9 cellular contexts compared by ENCODE assay signal in the genomic region with DNA sequence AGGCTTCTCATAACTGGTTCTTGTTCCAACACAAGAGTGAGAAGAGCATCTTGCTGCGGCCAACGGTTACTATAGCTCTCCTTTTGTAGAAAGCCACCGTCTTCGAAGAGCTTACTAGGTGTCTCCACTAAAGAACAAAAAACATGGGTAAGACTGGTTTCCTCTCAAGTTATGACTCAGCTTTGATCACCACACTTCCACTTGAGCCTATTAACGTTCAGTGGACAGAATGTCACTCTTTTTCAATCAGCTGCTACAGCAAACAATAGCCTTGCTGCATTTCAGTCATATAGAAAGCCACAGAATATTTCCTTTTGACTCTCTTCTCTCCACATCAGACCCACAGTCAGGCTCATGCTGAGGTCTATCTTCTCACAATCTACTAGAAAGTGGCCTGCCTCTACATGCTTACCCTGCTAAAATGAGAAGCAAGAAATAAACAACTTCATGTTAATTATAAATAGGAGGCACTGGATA.
DNase-seq lines count a peak whose midpoint lies in the region; ATAC-seq and TF ChIP-seq lines count a peak whose summit lies in the region.
"Had no signal": no experiment of that assay in that cellular context is flagged by ENCODE, and none has a peak within 500 bp of the region (broad histone marks: within the 10 kb centered on the region; RNA-seq: fewer than 3 reads in every experiment).

No MANE protein-coding gene starts in this region.

- H3K9me3 ChIP-seq in smooth muscle cell (replicated peaks; ENCODE audit: low read depth) (no peaks in the 10 kb centered on the region), psoas muscle (no peaks in the 10 kb centered on the region)
- H3K9me3 ChIP-seq: pancreas had no signal

- intact Hi-C loops in psoas muscle (cut with DNase I): no loop called here
- intact Hi-C loops in Calu3 (cut with micrococcal nuclease; ENCODE audit: unreplicated experiment): no loop called here

- H3K27ac Mint-ChIP-seq in activated CD4-positive, alpha-beta T cell treated with anti-CD3 and anti-CD28 coated beads, Interleukin-2, amount 10 ng/mL, durations not matched to agents 7 days and 5 days: peak overlapping the region; percentile 84
- H3K27ac Mint-ChIP-seq in Calu3 (ENCODE audit: unreplicated experiment): no peak overlapping the region

- TF ChIP-seq CTCF in AG10803 (conservative IDR thresholded peaks at IDR 0.05; ENCODE audit: low read length): no peak
- TF ChIP-seq CTCF in smooth muscle cell (IDR thresholded peaks at IDR 0.05; ENCODE audit: borderline replicate concordance, insufficient read depth, poor library complexity, severe bottlenecking): no peak
- no peak for TF ChIP-seq CTCF in psoas muscle (IDR thresholded peaks at IDR 0.05)
- TF ChIP-seq CTCF in Calu3 (IDR thresholded peaks at IDR 0.05; ENCODE audit: unreplicated experiment): no peak

- H3K27me3 ChIP-seq in smooth muscle cell (ENCODE audit: low read depth) (peaks cover 5% of the 10 kb centered on the region), psoas muscle (ENCODE audit: insufficient read depth in 3 of 3, low read length in 2 of 3) (no peaks in the 10 kb centered on the region)
- H3K27me3 ChIP-seq: pancreas had no signal

- H3K4me3 ChIP-seq in AG10803 (ENCODE audit: low read length) (no peak overlapping the region), smooth muscle cell (no peak overlapping the region), psoas muscle (no peak overlapping the region)
- H3K4me3 ChIP-seq: pancreas had no signal

- BruUV-seq in Calu3 (replicated peaks; lab: Mats Ljungman, UMichigan): no TSS peak

- POLR2A ChIA-PET in activated CD4-positive, alpha-beta T cell treated with anti-CD3 and anti-CD28 coated beads, Interleukin-2, amount 10 ng/mL, durations not matched to agents 7 days and 5 days (lab: Charles Lee): no interaction called here

- no peaks in the 10 kb centered on the region for H3K79me2 ChIP-seq in smooth muscle cell (ENCODE audit: low read depth)

- CTCF ChIA-PET in activated CD4-positive, alpha-beta T cell treated with anti-CD3 and anti-CD28 coated beads, Interleukin-2, amount 10 ng/mL, durations not matched to agents 7 days and 5 days (lab: Charles Lee): interaction anchor here (0.5 to 1.0 kb wide), 4 partner anchors 10 to 90 kb away, joined by 3 read pairs; no protein-coding TSS in a partner anchor
- CTCF ChIA-PET in Calu3 (lab: Charles Lee): no interaction called here

- peaks cover 9% of the 10 kb centered on the region for H3K9me3 Mint-ChIP-seq in activated CD4-positive, alpha-beta T cell treated with anti-CD3 and anti-CD28 coated beads, Interleukin-2, amount 10 ng/mL, durations not matched to agents 7 days and 5 days
- H3K9me3 Mint-ChIP-seq in Calu3 (ENCODE audit: low read depth, unreplicated experiment): no peaks in the 10 kb centered on the region

- peaks cover 80% of the 10 kb centered on the region for H3K4me1 Mint-ChIP-seq in activated CD4-positive, alpha-beta T cell treated with anti-CD3 and anti-CD28 coated beads, Interleukin-2, amount 10 ng/mL, durations not matched to agents 7 days and 5 days
- no peaks in the 10 kb centered on the region for H3K4me1 Mint-ChIP-seq in Calu3 (ENCODE audit: low read depth, unreplicated experiment)

- ATAC-seq in GM19023 (IDR thresholded peaks at IDR 0.05; ENCODE audit: unreplicated experiment): peak; percentile 88
- ATAC-seq in HG03095 (IDR thresholded peaks at IDR 0.05; ENCODE audit: unreplicated experiment): peak; percentile 89
- no peak for ATAC-seq in psoas muscle

- H4K20me1 ChIP-seq in smooth muscle cell (ENCODE audit: low read depth): no peaks in the 10 kb centered on the region

- 70% methylated on average over 5 of the region's 5 CpGs for WGBS in smooth muscle cell (ENCODE audit: low lambda C conversion rate)
- 81 to 82% (median 82%) methylated on average over 5 of the region's 5 CpGs for WGBS in psoas muscle, 3 donors

- H3K36me3 ChIP-seq in smooth muscle cell (ENCODE audit: low read depth) (no peaks in the 10 kb centered on the region), psoas muscle (ENCODE audit: insufficient read depth in 1 of 2, low read depth in 1 of 2) (no peaks in the 10 kb centered on the region)
- H3K36me3 ChIP-seq: pancreas had no signal

- H3F3A ChIP-seq in smooth muscle cell (ENCODE audit: low read depth): no peaks in the 10 kb centered on the region

- no peak overlapping the region for H3K4me2 ChIP-seq in smooth muscle cell

- DNase-seq in AG10803 (ENCODE audit: low read depth) (peak; percentile 1), smooth muscle cell (lab: John Stamatoyannopoulos, UW; ENCODE audit: unreplicated experiment) (no peak), psoas muscle (no peak), Calu3 (no peak), NCI-H774 (lab: John Stamatoyannopoulos, UW) (no peak)
- peak; percentile 62 for DNase-seq in activated CD4-positive, alpha-beta T cell treated with anti-CD3 and anti-CD28 coated beads, Interleukin-2, amount 10 ng/mL, durations not matched to agents 7 days and 5 days
- DNase-seq: pancreas had no signal

- peaks cover 8% of the 10 kb centered on the region for H3K27me3 Mint-ChIP-seq in activated CD4-positive, alpha-beta T cell treated with anti-CD3 and anti-CD28 coated beads, Interleukin-2, amount 10 ng/mL, durations not matched to agents 7 days and 5 days
- peaks cover 25% of the 10 kb centered on the region for H3K27me3 Mint-ChIP-seq in Calu3 (ENCODE audit: unreplicated experiment)

- H2AFZ ChIP-seq in smooth muscle cell (ENCODE audit: low read depth): peak overlapping the region; percentile 42

- no peak overlapping the region for H3K9ac ChIP-seq in smooth muscle cell (ENCODE audit: low read depth)

- no peaks in the 10 kb centered on the region for H3K4me1 ChIP-seq in smooth muscle cell (ENCODE audit: low read depth)
- no peaks in the 10 kb centered on the region for H3K4me1 ChIP-seq in psoas muscle
- H3K4me1 ChIP-seq: pancreas had no signal

- H3K36me3 Mint-ChIP-seq in activated CD4-positive, alpha-beta T cell treated with anti-CD3 and anti-CD28 coated beads, Interleukin-2, amount 10 ng/mL, durations not matched to agents 7 days and 5 days (ENCODE audit: low read depth): peaks cover 13% of the 10 kb centered on the region
- H3K36me3 Mint-ChIP-seq in Calu3 (ENCODE audit: insufficient read depth, unreplicated experiment): no peaks in the 10 kb centered on the region

- H3K4me3 Mint-ChIP-seq in activated CD4-positive, alpha-beta T cell treated with anti-CD3 and anti-CD28 coated beads, Interleukin-2, amount 10 ng/mL, durations not matched to agents 7 days and 5 days: no peak overlapping the region
- no peak overlapping the region for H3K4me3 Mint-ChIP-seq in Calu3 (ENCODE audit: low read depth, unreplicated experiment)

- H3K27ac ChIP-seq in smooth muscle cell (ENCODE audit: low read depth): no peak overlapping the region
- H3K27ac ChIP-seq in psoas muscle: no peak overlapping the region
- H3K27ac ChIP-seq: pancreas had no signal

Comparison
In these comparisons a context has a peak if more than half of its experiments do, and no peak if none do; other contexts are left out.
1. DNase-seq: peak in AG10803 (single experiment) and activated CD4-positive, alpha-beta T cell treated with anti-CD3 and anti-CD28 coated beads, Interleukin-2, amount 10 ng/mL, durations not matched to agents 7 days and 5 days (single experiment); none in smooth muscle cell (single experiment), psoas muscle (0 of 2), Calu3 (single experiment) and NCI-H774 (single experiment).
2. ATAC-seq: peak in GM19023 (single experiment) and HG03095 (single experiment); none in psoas muscle (0 of 4).